8 cellular contexts compared by ENCODE assay signal in the genomic region with DNA sequence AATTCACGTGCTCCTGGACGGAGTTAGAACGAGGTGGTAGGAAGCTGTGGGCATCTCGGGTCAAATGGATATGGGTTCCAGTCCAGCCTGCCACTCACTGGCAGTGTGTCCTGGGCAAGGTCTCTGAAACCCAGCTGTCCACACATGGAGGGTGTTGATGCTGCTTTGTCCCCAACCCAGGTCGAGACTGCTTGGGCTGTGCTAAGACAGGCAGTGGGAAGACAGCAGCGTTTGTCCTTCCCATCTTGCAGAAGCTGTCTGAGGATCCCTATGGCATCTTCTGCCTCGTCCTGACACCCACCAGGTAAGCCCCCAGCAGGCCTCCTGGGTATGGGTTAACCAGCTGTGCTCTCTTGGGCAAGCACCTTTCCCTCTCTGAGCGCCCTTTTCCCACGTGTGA. TPM values are rescaled to one million over a fixed set of nuclear protein-coding genes. Genes with fewer than 3 reads are reported as not detected.
A peak's percentile ranks its signal among the peaks of the same experiment; 100 is the strongest.
DNase-seq lines count a peak whose midpoint lies in the region; TF ChIP-seq lines count a peak whose summit lies in the region.

No MANE protein-coding gene starts in this region.

- peak overlapping the region; percentile 88 for H3K27ac Mint-ChIP-seq in activated CD4-positive, alpha-beta memory T cell treated with anti-CD3 and anti-CD28 coated beads, Interleukin-2, amount 10 ng/mL, durations not matched to agents 7 days and 5 days

- no CpG with 5 or more reads among the region's 9 CpGs for WGBS in iPS DF 6.9 (ENCODE audit: insufficient coverage, insufficient read length)
- WGBS in smooth muscle cell (ENCODE audit: low lambda C conversion rate), result 81% methylated on average over 9 of the region's 9 CpGs

- peak overlapping the region; percentile 96 for H3K9ac ChIP-seq in smooth muscle cell (ENCODE audit: low read depth)

- H3K27me3 Mint-ChIP-seq in activated CD4-positive, alpha-beta memory T cell treated with anti-CD3 and anti-CD28 coated beads, Interleukin-2, amount 10 ng/mL, durations not matched to agents 7 days and 5 days, result no peaks in the 10 kb centered on the region

- POLR2A ChIA-PET in activated CD4-positive, alpha-beta memory T cell treated with anti-CD3 and anti-CD28 coated beads, Interleukin-2, amount 10 ng/mL, durations not matched to agents 7 days and 5 days (lab: Charles Lee), result interaction anchor here (1.0 to 1.8 kb wide), 5 partner anchors 9 to 362 kb away, joined by 3 to 7 read pairs (median 4); a partner anchor contains a TSS

- H3K9me3 Mint-ChIP-seq in activated CD4-positive, alpha-beta memory T cell treated with anti-CD3 and anti-CD28 coated beads, Interleukin-2, amount 10 ng/mL, durations not matched to agents 7 days and 5 days, result no peaks in the 10 kb centered on the region

- H3K36me3 ChIP-seq in iPS DF 6.9 (ENCODE audit: control insufficient read depth, insufficient read depth, low read length), result peaks cover 14% of the 10 kb centered on the region
- no peaks in the 10 kb centered on the region for H3K36me3 ChIP-seq in smooth muscle cell (ENCODE audit: low read depth)

- H3K4me3 ChIP-seq in HFF-Myc (replicated peaks; ENCODE audit: low read depth, low read length), result peak overlapping the region; percentile 97
- H3K4me3 ChIP-seq in iPS DF 6.9 (ENCODE audit: low read length), result peak overlapping the region; percentile 92; the same call in 1 of the 2 replicates
- H3K4me3 ChIP-seq in smooth muscle cell, result peak overlapping the region; percentile 100

- no peaks in the 10 kb centered on the region for H3K9me3 ChIP-seq in iPS DF 6.9 (ENCODE audit: control insufficient read depth, insufficient read depth, low read length)
- no peaks in the 10 kb centered on the region for H3K9me3 ChIP-seq in smooth muscle cell (replicated peaks; ENCODE audit: low read depth)

- H3K4me1 ChIP-seq in iPS DF 6.9 (ENCODE audit: control insufficient read depth, insufficient read depth, low read length), result peaks cover 4% of the 10 kb centered on the region
- H3K4me1 ChIP-seq in smooth muscle cell (ENCODE audit: low read depth), result peaks cover 7% of the 10 kb centered on the region

- no peak overlapping the region for H2AFZ ChIP-seq in smooth muscle cell (ENCODE audit: low read depth)

- peaks cover 52% of the 10 kb centered on the region for H3K79me2 ChIP-seq in smooth muscle cell (ENCODE audit: low read depth)

- peaks cover 35% of the 10 kb centered on the region for H3K36me3 Mint-ChIP-seq in activated CD4-positive, alpha-beta memory T cell treated with anti-CD3 and anti-CD28 coated beads, Interleukin-2, amount 10 ng/mL, durations not matched to agents 7 days and 5 days (ENCODE audit: low read depth)

- H3K27ac ChIP-seq in iPS DF 6.9 (ENCODE audit: low read length), result no peak overlapping the region
- H3K27ac ChIP-seq in smooth muscle cell (ENCODE audit: low read depth), result peak overlapping the region; percentile 84

- H3F3A ChIP-seq in smooth muscle cell (ENCODE audit: low read depth), result no peaks in the 10 kb centered on the region

- H3K4me2 ChIP-seq in smooth muscle cell, result peak overlapping the region; percentile 100

- TF ChIP-seq CTCF in HFF-Myc (IDR thresholded peaks at IDR 0.05; ENCODE audit: low read depth, low read length, missing control alignments), result no peak
- TF ChIP-seq CTCF in smooth muscle cell (IDR thresholded peaks at IDR 0.05; ENCODE audit: borderline replicate concordance, insufficient read depth, poor library complexity, severe bottlenecking), result no peak

- H3K27me3 ChIP-seq in iPS DF 6.9 (ENCODE audit: control insufficient read depth, insufficient read depth, low read length) (no peaks in the 10 kb centered on the region), smooth muscle cell (ENCODE audit: low read depth) (no peaks in the 10 kb centered on the region)

- H4K20me1 ChIP-seq in smooth muscle cell (ENCODE audit: low read depth), result peaks cover 16% of the 10 kb centered on the region

- CTCF ChIA-PET in activated CD4-positive, alpha-beta memory T cell treated with anti-CD3 and anti-CD28 coated beads, Interleukin-2, amount 10 ng/mL, durations not matched to agents 7 days and 5 days (lab: Charles Lee), result interaction anchor here (2.5 kb wide), 1 partner anchor 17 kb away, joined by 15 read pairs; no protein-coding TSS in a partner anchor

- H3K4me3 Mint-ChIP-seq in activated CD4-positive, alpha-beta memory T cell treated with anti-CD3 and anti-CD28 coated beads, Interleukin-2, amount 10 ng/mL, durations not matched to agents 7 days and 5 days, result peak overlapping the region; percentile 97

- H3K4me1 Mint-ChIP-seq in activated CD4-positive, alpha-beta memory T cell treated with anti-CD3 and anti-CD28 coated beads, Interleukin-2, amount 10 ng/mL, durations not matched to agents 7 days and 5 days, result peaks cover 43% of the 10 kb centered on the region

- no peak for DNase-seq in HFF-Myc (ENCODE audit: extremely low read depth, low read depth)
- DNase-seq in activated CD4-positive, alpha-beta memory T cell treated with anti-CD3 and anti-CD28 coated beads, Interleukin-2, amount 10 ng/mL, durations not matched to agents 7 days and 5 days, result no peak
- no peak for DNase-seq in iPS DF 6.9 (ENCODE audit: low read depth, low spot score)
- no peak for DNase-seq in smooth muscle cell (lab: John Stamatoyannopoulos, UW; ENCODE audit: unreplicated experiment)
- no peak for DNase-seq in AG08396 (ENCODE audit: low spot score)
- no peak for DNase-seq in NCI-H345 (lab: John Stamatoyannopoulos, UW)
- DNase-seq in activated effector memory CD4-positive, alpha-beta T cell treated with Interleukin-2 at 50 U/mL for 16 hours, result no peak
- DNase-seq in NCI-H524 treated with DMSO at 0.1 percent for 48 hours (lab: John Stamatoyannopoulos, UW), result no peak

RNA-seq across cellular contexts. Expression of a gene that starts 0.9 kb away (rescaled TPM):
- 10 to 100 TPM; 34.0 to 36.2 TPM for total RNA-seq in activated CD4-positive, alpha-beta memory T cell treated with anti-CD3 and anti-CD28 coated beads, Interleukin-2, amount 10 ng/mL, durations not matched to agents 7 days and 5 days
- 36.1 and 55.3 TPM in 2 replicates for total RNA-seq in smooth muscle cell
- 39.6 and 57.9 TPM in 2 replicates for polyA plus RNA-seq in smooth muscle cell

RNA-seq across cellular contexts. Expression of a gene that starts 1.2 kb away (rescaled TPM):
- total RNA-seq in activated CD4-positive, alpha-beta memory T cell treated with anti-CD3 and anti-CD28 coated beads, Interleukin-2, amount 10 ng/mL, durations not matched to agents 7 days and 5 days, result 100 to 1,000 TPM; 274 to 278 TPM
- 187 and 236 TPM in 2 replicates for total RNA-seq in smooth muscle cell
- 452 and 497 TPM in 2 replicates for polyA plus RNA-seq in smooth muscle cell

RNA-seq across cellular contexts. Expression of a gene that starts 20.6 kb away (rescaled TPM):
- total RNA-seq in activated CD4-positive, alpha-beta memory T cell treated with anti-CD3 and anti-CD28 coated beads, Interleukin-2, amount 10 ng/mL, durations not matched to agents 7 days and 5 days, result not detected
- total RNA-seq in smooth muscle cell, result 37.4 and 40.0 TPM in 2 replicates
- 85.1 and 88.1 TPM in 2 replicates for polyA plus RNA-seq in smooth muscle cell

RNA-seq across cellular contexts. Expression of a gene that starts 24.4 kb away (rescaled TPM):
- not detected for total RNA-seq in activated CD4-positive, alpha-beta memory T cell treated with anti-CD3 and anti-CD28 coated beads, Interleukin-2, amount 10 ng/mL, durations not matched to agents 7 days and 5 days
- total RNA-seq in smooth muscle cell, result 0.81 and 2.4 TPM in 2 replicates
- 4.2 TPM in 2 replicates for polyA plus RNA-seq in smooth muscle cell

Comparison
In these comparisons a context has a peak if more than half of its experiments do, and no peak if none do; other contexts are left out.
1. RNA of a gene that starts 20.6 kb away (total RNA-seq): 37.4 to 40.0 TPM in smooth muscle cell; not detected in activated CD4-positive, alpha-beta memory T cell treated with anti-CD3 and anti-CD28 coated beads, Interleukin-2, amount 10 ng/mL, durations not matched to agents 7 days and 5 days; every median in the first group is over 10 times any median in the second.
2. Peak in every context shown above with its lines, with median percentiles within 50 percentile points of each other: H3K4me3 ChIP-seq.